ENCODE assay signal across 8 cellular contexts in the genomic region with DNA sequence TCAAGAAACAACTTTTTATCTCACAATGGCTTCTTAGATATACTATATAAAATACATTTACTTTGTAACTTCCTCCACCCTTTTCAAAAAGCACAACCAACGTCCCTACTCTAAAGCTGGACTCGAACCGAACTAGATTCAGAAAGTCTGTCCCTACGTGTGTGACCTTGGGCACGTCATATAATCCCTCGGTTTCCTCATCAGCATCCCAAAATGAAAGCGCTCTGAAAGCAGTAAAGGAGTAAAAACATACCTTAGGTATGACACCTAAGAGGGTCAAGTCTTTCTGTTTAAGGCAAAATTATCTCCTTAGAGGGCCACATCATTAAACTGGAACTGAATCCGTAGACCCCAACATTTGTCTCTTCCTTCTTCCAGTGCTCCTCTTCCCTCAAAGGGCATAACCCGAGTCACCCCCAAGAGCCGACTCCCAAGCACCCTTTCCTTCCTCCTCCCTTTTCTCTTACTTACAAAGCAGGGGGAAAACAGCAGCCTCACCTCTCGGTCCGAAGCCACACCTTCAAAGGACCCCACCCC. TPM values are rescaled to one million over a fixed set of nuclear protein-coding genes. Genes with fewer than 3 reads are reported as not detected.
DNase-seq lines count a peak whose midpoint lies in the region; ATAC-seq and TF ChIP-seq lines count a peak whose summit lies in the region.

No MANE protein-coding gene starts in this region.

- WGBS in esophagus squamous epithelium, 2 donors: 0 to 1% methylated on average over 12 of the region's 12 CpGs

- no peaks in the 10 kb centered on the region for H3K36me3 ChIP-seq in GM23338 (ENCODE audit: insufficient read depth)
- H3K36me3 ChIP-seq in OCI-LY7 (ENCODE audit: insufficient read depth, low read length): peaks cover 18% of the 10 kb centered on the region
- no peaks in the 10 kb centered on the region for H3K36me3 ChIP-seq in esophagus squamous epithelium
- no peaks in the 10 kb centered on the region for H3K36me3 ChIP-seq in gastrocnemius medialis

- H3K27me3 ChIP-seq in GM23338 (ENCODE audit: insufficient read depth): no peaks in the 10 kb centered on the region
- no peaks in the 10 kb centered on the region for H3K27me3 ChIP-seq in esophagus squamous epithelium
- no peaks in the 10 kb centered on the region for H3K27me3 ChIP-seq in gastrocnemius medialis

- no peaks in the 10 kb centered on the region for H3K9me3 Mint-ChIP-seq in GM23338
- no peaks in the 10 kb centered on the region for H3K9me3 Mint-ChIP-seq in T-helper 2 cell treated with Interferon-gamma antibody and Interleukin-4, amounts not matched to agents 5 μg/mL and 100 μg/mL, for 36 hours

- H3K4me3 ChIP-seq in GM23338 (peak overlapping the region; percentile 73), OCI-LY7 (ENCODE audit: low read depth, low read length, poor library complexity, severe bottlenecking) (peak overlapping the region; percentile 96), esophagus squamous epithelium (peak overlapping the region; percentile 54 to 92 (median 83)), gastrocnemius medialis (peak overlapping the region; percentile 63 to 91 (median 83))

- no peaks in the 10 kb centered on the region for H3K9me3 ChIP-seq in OCI-LY7 (ENCODE audit: low read length)
- no peaks in the 10 kb centered on the region for H3K9me3 ChIP-seq in esophagus squamous epithelium
- H3K9me3 ChIP-seq in gastrocnemius medialis: no peaks in the 10 kb centered on the region

- in situ Hi-C loops in gastrocnemius medialis (cut with MboI; ENCODE audit: low sequenced_read_pairs in 4 of 4): no loop called here

- H4K20me1 ChIP-seq in GM23338 (replicated peaks; ENCODE audit: insufficient read depth) (peaks cover 21% of the 10 kb centered on the region), OCI-LY7 (ENCODE audit: insufficient read depth, low read length) (peaks cover 48% of the 10 kb centered on the region)

- peaks cover 31% of the 10 kb centered on the region for H3K4me1 Mint-ChIP-seq in GM23338
- H3K4me1 Mint-ChIP-seq in T-helper 2 cell treated with Interferon-gamma antibody and Interleukin-4, amounts not matched to agents 5 μg/mL and 100 μg/mL, for 36 hours (ENCODE audit: low read depth): peaks cover 31% of the 10 kb centered on the region

- TF ChIP-seq POLR2A in esophagus squamous epithelium (IDR thresholded peaks at IDR 0.05) (no peak), gastrocnemius medialis (IDR thresholded peaks at IDR 0.05) (no peak)

- TSS peak; percentile 54 for BruUV-seq in OCI-LY7 (replicated peaks; lab: Mats Ljungman, UMichigan)

- TF ChIP-seq CTCF in GM23338 (conservative IDR thresholded peaks at IDR 0.05; ENCODE audit: low read depth in 2 of 2) (no peak), OCI-LY7 (conservative IDR thresholded peaks at IDR 0.05; ENCODE audit: low read length) (no peak), esophagus squamous epithelium (IDR thresholded peaks at IDR 0.05) (no peak), gastrocnemius medialis (IDR thresholded peaks at IDR 0.05 in 4 of 5, conservative IDR thresholded peaks at IDR 0.05 in 1 of 5) (no peak)

- H3K27me3 Mint-ChIP-seq in GM23338 (ENCODE audit: insufficient read depth, low read depth, poor library complexity): no peaks in the 10 kb centered on the region
- peaks cover 2% of the 10 kb centered on the region for H3K27me3 Mint-ChIP-seq in T-helper 2 cell treated with Interferon-gamma antibody and Interleukin-4, amounts not matched to agents 5 μg/mL and 100 μg/mL, for 36 hours (ENCODE audit: low read depth)

- no peaks in the 10 kb centered on the region for H3K36me3 Mint-ChIP-seq in GM23338 (ENCODE audit: low read depth)
- H3K36me3 Mint-ChIP-seq in T-helper 2 cell treated with Interferon-gamma antibody and Interleukin-4, amounts not matched to agents 5 μg/mL and 100 μg/mL, for 36 hours (ENCODE audit: low read depth): peaks cover 6% of the 10 kb centered on the region

- H3F3A ChIP-seq in GM23338 (replicated peaks; ENCODE audit: low read depth): no peaks in the 10 kb centered on the region; the same call in 1 of the 2 replicates

- DNase-seq in GM23338 (ENCODE audit: low spot score) (no peak), OCI-LY7 (ENCODE audit: low spot score) (peak; percentile 37), esophagus squamous epithelium (lab: John Stamatoyannopoulos, UW) (no peak), gastrocnemius medialis (no peak), amniotic stem cell (lab: John Stamatoyannopoulos, UW) (no peak)
- no peak for DNase-seq in T-helper 2 cell treated with Interferon-gamma antibody and Interleukin-4, amounts not matched to agents 5 μg/mL and 100 μg/mL, for 36 hours (ENCODE audit: low spot score)
- DNase-seq in central memory CD4-positive, alpha-beta T cell: no peak

- H3K4me3 Mint-ChIP-seq in GM23338: no peak overlapping the region
- H3K4me3 Mint-ChIP-seq in T-helper 2 cell treated with Interferon-gamma antibody and Interleukin-4, amounts not matched to agents 5 μg/mL and 100 μg/mL, for 36 hours: no peak overlapping the region

- no peak for ATAC-seq in GM23338
- no peak for ATAC-seq in gastrocnemius medialis
- no peak for ATAC-seq in GM18511 (IDR thresholded peaks at IDR 0.05; ENCODE audit: unreplicated experiment)

- H3K27ac ChIP-seq in GM23338 (ENCODE audit: low read depth) (peak overlapping the region; percentile 92), OCI-LY7 (ENCODE audit: low read depth, low read length, poor library complexity, severe bottlenecking) (peak overlapping the region; percentile 93), esophagus squamous epithelium (peak overlapping the region; percentile 95 to 97 (median 96)), gastrocnemius medialis (peak overlapping the region; percentile 90 to 94 (median 92))

- intact Hi-C loops in OCI-LY7 (cut with micrococcal nuclease; ENCODE audit: unreplicated experiment) (loop anchor here (1.0 to 10.0 kb wide), 3 partner anchors 149 to 471 kb away; a partner anchor contains a TSS), esophagus squamous epithelium (cut with DNase I) (no loop called here), gastrocnemius medialis (cut with DNase I; ENCODE audit: low total_unique reads) (loop anchor here (2.0 to 5.0 kb wide), 3 partner anchors 148 to 361 kb away; a partner anchor contains a TSS)

- no peak overlapping the region for H2AFZ ChIP-seq in GM23338
- peak overlapping the region; percentile 26; the same call in 1 of the 2 replicates for H2AFZ ChIP-seq in OCI-LY7 (ENCODE audit: low read length)

- H3K4me2 ChIP-seq in GM23338: peak overlapping the region; percentile 82
- peak overlapping the region; percentile 95 for H3K4me2 ChIP-seq in OCI-LY7 (ENCODE audit: low read length)

- POLR2A ChIA-PET in OCI-LY7 (lab: Charles Lee): interaction anchor here (0.6 to 4.3 kb wide), 4 partner anchors 16 to 40 kb away, joined by 3 to 40 read pairs (median 16); no protein-coding TSS in a partner anchor

- H3K79me2 ChIP-seq in GM23338 (replicated peaks; ENCODE audit: insufficient read depth) (peaks cover 80% of the 10 kb centered on the region), OCI-LY7 (ENCODE audit: insufficient read depth, low read depth, low read length) (peaks cover 87% of the 10 kb centered on the region)

- no peak overlapping the region for H3K27ac Mint-ChIP-seq in GM23338
- H3K27ac Mint-ChIP-seq in T-helper 2 cell treated with Interferon-gamma antibody and Interleukin-4, amounts not matched to agents 5 μg/mL and 100 μg/mL, for 36 hours: no peak overlapping the region

- CTCF ChIA-PET in OCI-LY7 (lab: Charles Lee; ENCODE audit: unreplicated experiment): no interaction called here

- no peaks in the 10 kb centered on the region for H3K9me2 ChIP-seq in GM23338 (ENCODE audit: insufficient read depth)
- H3K9me2 ChIP-seq in OCI-LY7 (ENCODE audit: insufficient read depth, low read length): no peaks in the 10 kb centered on the region

- H3K4me1 ChIP-seq in GM23338 (ENCODE audit: insufficient read depth): peaks cover 38% of the 10 kb centered on the region
- peaks cover 55% of the 10 kb centered on the region for H3K4me1 ChIP-seq in OCI-LY7 (ENCODE audit: insufficient read depth, low read length, poor library complexity, severe bottlenecking)
- peaks cover 10 to 66% (median 14%) of the 10 kb centered on the region in 3 donors for H3K4me1 ChIP-seq in esophagus squamous epithelium
- peaks cover 33 to 37% of the 10 kb centered on the region in 2 donors for H3K4me1 ChIP-seq in gastrocnemius medialis

RNA-seq across cellular contexts. Expression of a gene that starts 0.7 kb away (rescaled TPM):
- 95.2 and 108 TPM in 2 replicates for total RNA-seq in GM23338 (2014; rRNA removed; shearing (Covaris generic))
- polyA plus RNA-seq in GM23338 (2016; fragmentation: Nextera tagmentation; extraction: Ambion mirVana): 99.8 and 125 TPM in 2 replicates
- 76.3 and 106 TPM in 2 replicates for total RNA-seq in OCI-LY7 (2014; rRNA removed; shearing (Covaris generic))
- total RNA-seq in OCI-LY7 (2022) (77.9 and 84.4 TPM in 2 replicates), esophagus squamous epithelium (100 to 1,000 TPM in 1 of 4 donors, 10 to 100 TPM in 3; 45.9 to 104 (median 78.0) TPM), gastrocnemius medialis (10 to 100 TPM; 25.7 to 32.6 (median 31.6) TPM)

RNA-seq across cellular contexts. Expression of a gene that starts 1.5 kb away (rescaled TPM):
- total RNA-seq in GM23338 (2014; rRNA removed; shearing (Covaris generic)): 9.2 and 13.5 TPM in 2 replicates
- polyA plus RNA-seq in GM23338 (2016; fragmentation: Nextera tagmentation; extraction: Ambion mirVana): 26.6 and 32.1 TPM in 2 replicates
- 9.0 and 16.0 TPM in 2 replicates for total RNA-seq in OCI-LY7 (2014; rRNA removed; shearing (Covaris generic))
- total RNA-seq in OCI-LY7 (2022) (12.9 TPM in 2 replicates), esophagus squamous epithelium (1 to 10 TPM; 1.1 to 4.4 (median 3.5) TPM), gastrocnemius medialis (1 to 10 TPM in 3 of 4 donors, under 1 TPM in 1; 0.70 to 2.7 (median 2.2) TPM)
